Comparison of ENCODE assay signal across 16 cellular contexts in genomic region chr14:51677276-51677675, GRCh38. TPM values are rescaled to one million over a fixed set of nuclear protein-coding genes. Genes with fewer than 3 reads are reported as not detected.
DNase-seq lines count a peak whose midpoint lies in the region; ATAC-seq and TF ChIP-seq lines count a peak whose summit lies in the region.
"Had no signal": no experiment of that assay in that cellular context is flagged by ENCODE, and none has a peak within 500 bp of the region (broad histone marks: within the 10 kb centered on the region; RNA-seq: fewer than 3 reads in every experiment).

No MANE protein-coding gene starts in this region.

- in situ Hi-C loops in astrocyte of the spinal cord (cut with HindIII; ENCODE audit: low sequenced_read_pairs) = no loop called here

- no peaks in the 10 kb centered on the region for H3K4me1 ChIP-seq in naive thymus-derived CD4-positive, alpha-beta T cell (ENCODE audit: control insufficient read depth in 2 of 2, insufficient read depth in 2 of 2, low read length in 2 of 2)
- H3K4me1 ChIP-seq: HAP-1 had no signal

- ATAC-seq in naive thymus-derived CD4-positive, alpha-beta T cell = no peak
- ATAC-seq: naive thymus-derived CD8-positive, alpha-beta T cell; T-helper 17 cell had no signal

- no peaks in the 10 kb centered on the region for H3K9me3 ChIP-seq in naive thymus-derived CD4-positive, alpha-beta T cell (ENCODE audit: control insufficient read depth in 2 of 3, low read length in 3 of 3)
- H3K9me3 ChIP-seq: Caco-2, HAP-1 had no signal

- no peaks in the 10 kb centered on the region for H3K9me3 Mint-ChIP-seq in naive thymus-derived CD4-positive, alpha-beta T cell
- H3K9me3 Mint-ChIP-seq: activated CD4-positive, alpha-beta memory T cell treated with anti-CD3 and anti-CD28 coated beads, Interleukin-2, amount 10 ng/mL, durations not matched to agents 7 days and 5 days; activated naive CD4-positive, alpha-beta T cell treated with anti-CD3 and anti-CD28 coated beads, Interleukin-2, amount 50 U/mL, for 72 hours; endodermal cell; naive thymus-derived CD8-positive, alpha-beta T cell had no signal

- H3K27ac Mint-ChIP-seq in naive thymus-derived CD4-positive, alpha-beta T cell = no peak overlapping the region
- H3K27ac Mint-ChIP-seq: activated CD4-positive, alpha-beta memory T cell treated with anti-CD3 and anti-CD28 coated beads, Interleukin-2, amount 10 ng/mL, durations not matched to agents 7 days and 5 days; endodermal cell; naive thymus-derived CD8-positive, alpha-beta T cell; T-helper 17 cell had no signal

- peak overlapping the region in 1 of 2 donors; percentile 27 for H3K27ac ChIP-seq in coronary artery
- no peak overlapping the region for H3K27ac ChIP-seq in naive thymus-derived CD4-positive, alpha-beta T cell (ENCODE audit: low read depth, low read length)

- H3K27me3 ChIP-seq in naive thymus-derived CD4-positive, alpha-beta T cell (ENCODE audit: control insufficient read depth in 2 of 2, insufficient read depth in 2 of 2, low read length in 2 of 2) = no peaks in the 10 kb centered on the region

- CTCF ChIA-PET in naive thymus-derived CD4-positive, alpha-beta T cell (lab: Charles Lee) = no interaction called here

- no peaks in the 10 kb centered on the region for H3K36me3 Mint-ChIP-seq in naive thymus-derived CD4-positive, alpha-beta T cell
- H3K36me3 Mint-ChIP-seq: activated naive CD4-positive, alpha-beta T cell treated with anti-CD3 and anti-CD28 coated beads, Interleukin-2, amount 50 U/mL, for 72 hours had no signal

- no peaks in the 10 kb centered on the region for H3K36me3 ChIP-seq in naive thymus-derived CD4-positive, alpha-beta T cell (ENCODE audit: control insufficient read depth in 2 of 3, insufficient read depth in 3 of 3, low read length in 3 of 3)
- H3K36me3 ChIP-seq: HAP-1 had no signal

- TF ChIP-seq CTCF in astrocyte of the spinal cord (IDR thresholded peaks at IDR 0.05; ENCODE audit: low read depth, low read length) (no peak), coronary artery (IDR thresholded peaks at IDR 0.05) (no peak)

- POLR2A ChIA-PET in naive thymus-derived CD4-positive, alpha-beta T cell (lab: Charles Lee) = no interaction called here

- DNase-seq in H4 (ENCODE audit: low spot score) (peak; percentile 16), astrocyte of the spinal cord (ENCODE audit: low read depth, low spot score) (peak; percentile 79), globus pallidus (ENCODE audit: low spot score) (peak; percentile 59), renal cortical epithelial cell (ENCODE audit: low read depth) (peak; percentile 32), coronary artery (ENCODE audit: low spot score) (no peak), NCI-H774 (lab: John Stamatoyannopoulos, UW) (no peak), NCI-H1930 (lab: John Stamatoyannopoulos, UW) (no peak)
- DNase-seq in naive thymus-derived CD4-positive, alpha-beta T cell = no peak
- DNase-seq: activated CD4-positive, alpha-beta memory T cell treated with anti-CD3 and anti-CD28 coated beads, Interleukin-2, amount 10 ng/mL, durations not matched to agents 7 days and 5 days; Caco-2; endodermal cell; naive thymus-derived CD8-positive, alpha-beta T cell; NCI-H2029 treated with DMSO at 0.1 percent for 48 hours; T-helper 17 cell had no signal

- H3K4me3 Mint-ChIP-seq in naive thymus-derived CD4-positive, alpha-beta T cell = no peak overlapping the region
- H3K4me3 Mint-ChIP-seq: activated CD4-positive, alpha-beta memory T cell treated with anti-CD3 and anti-CD28 coated beads, Interleukin-2, amount 10 ng/mL, durations not matched to agents 7 days and 5 days; endodermal cell; naive thymus-derived CD8-positive, alpha-beta T cell; T-helper 17 cell had no signal

- peaks cover 0 to 6% (median 4%) of the 10 kb centered on the region in 5 donors for H3K27me3 Mint-ChIP-seq in naive thymus-derived CD4-positive, alpha-beta T cell

- H3K4me1 Mint-ChIP-seq in naive thymus-derived CD4-positive, alpha-beta T cell = peaks cover 0 to 5% (median 0%) of the 10 kb centered on the region in 7 donors
- H3K4me1 Mint-ChIP-seq: naive thymus-derived CD8-positive, alpha-beta T cell had no signal

- H3K4me3 ChIP-seq in astrocyte of the spinal cord (ENCODE audit: low read depth, low read length) (no peak overlapping the region), coronary artery (no peak overlapping the region)
- H3K4me3 ChIP-seq in naive thymus-derived CD4-positive, alpha-beta T cell (ENCODE audit: low read length) = no peak overlapping the region
- H3K4me3 ChIP-seq: HAP-1 had no signal

- intact Hi-C loops in naive thymus-derived CD4-positive, alpha-beta T cell (cut with micrococcal nuclease) = no loop called here

RNA-seq across cellular contexts. Expression of gene FRMD6, which starts 25.6 kb away (rescaled TPM):
- total RNA-seq in H4 (2014; rRNA removed; shearing (Covaris generic)) = 58.1 and 72.8 TPM in 2 replicates
- total RNA-seq in renal cortical epithelial cell = 88.8 and 301 TPM in 2 replicates
- 1 to 10 TPM in 4 of 5 experiments, under 1 TPM in 1; 0.93 to 4.8 (median 3.9) TPM for total RNA-seq in naive thymus-derived CD4-positive, alpha-beta T cell
- polyA plus RNA-seq in naive thymus-derived CD4-positive, alpha-beta T cell = under 1 TPM; 0.28 to 0.51 TPM

Comparison
In these comparisons a context has a peak if more than half of its experiments do, and no peak if none do; other contexts are left out.
1. DNase-seq: peak in H4 (single experiment), astrocyte of the spinal cord (single experiment), globus pallidus (single experiment) and renal cortical epithelial cell (single experiment); none in coronary artery (single experiment), NCI-H774 (single experiment), naive thymus-derived CD4-positive, alpha-beta T cell (0 of 9) and NCI-H1930 (0 of 2).
2. RNA of gene FRMD6, which starts 25.6 kb away (total RNA-seq): 88.8 to 301 TPM in renal cortical epithelial cell and 58.1 to 72.8 TPM in H4; 0.93 to 4.8 TPM in naive thymus-derived CD4-positive, alpha-beta T cell; every median in the first group is over 10 times any median in the second.